Comparison of ENCODE assay signal across 22 cellular contexts in the genomic region with DNA sequence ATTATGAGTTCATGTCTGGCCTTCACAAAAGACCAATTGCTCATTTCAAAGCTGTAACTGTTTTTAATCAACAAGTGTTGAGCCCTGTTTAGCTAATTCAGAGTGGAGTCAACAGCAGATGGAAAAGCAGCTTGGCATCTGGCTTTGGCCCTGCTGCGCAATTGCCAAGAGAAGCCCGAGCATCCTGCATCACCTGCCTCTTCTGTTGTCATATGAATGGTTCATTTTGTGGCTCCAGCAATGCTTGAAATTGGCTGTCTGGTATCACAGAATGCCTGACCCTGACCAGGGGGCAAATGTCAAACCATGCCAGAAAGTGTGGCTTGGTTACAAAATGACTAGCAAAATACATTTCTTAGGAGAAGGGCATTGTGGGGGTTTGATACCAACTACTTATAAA.
"Had no signal": no experiment of that assay in that cellular context is flagged by ENCODE, and none has a peak within 500 bp of the region (broad histone marks: within the 10 kb centered on the region; RNA-seq: fewer than 3 reads in every experiment).

No MANE protein-coding gene starts in this region.

- DNase-seq: activated CD4-positive, alpha-beta T cell treated with anti-CD3 and anti-CD28 coated beads for 48 hours; activated CD4-positive, alpha-beta T cell treated with anti-CD3 and anti-CD28 coated beads, Interleukin-2, amount 50 U/mL, for 48 hours; activated CD8-positive, alpha-beta memory T cell treated with anti-CD3 and anti-CD28 coated beads for 24 hours; activated effector memory CD4-positive, alpha-beta T cell treated with anti-CD3 and anti-CD28 coated beads, Interleukin-2, amount 50 U/mL, for 16 hours; activated naive CD4-positive, alpha-beta T cell treated with anti-CD3 and anti-CD28 coated beads for 36 hours; activated naive CD8-positive, alpha-beta T cell treated with anti-CD3 and anti-CD28 coated beads for 36 hours; body of pancreas; head of caudate nucleus; hippocampal formation; immature natural killer cell; kidney; left colon; naive B cell; nephron progenitor cell; right lobe of liver; stimulated activated CD4-positive, alpha-beta T cell treated with anti-CD3 and anti-CD28 coated beads, Interleukin-2, amount 100 ng/mL, for 48 hours; stimulated activated naive CD4-positive, alpha-beta T cell treated with Interleukin-2 at 50 U/mL for 16 hours; testis; transverse colon; WERI-Rb-1 had no signal

- ATAC-seq: activated CD4-positive, CD25-positive, alpha-beta regulatory T cell treated with anti-CD3 and anti-CD28 coated beads, Interleukin-2, amount 50 U/mL, for 24 hours; body of pancreas; gastroesophageal sphincter; left colon; right lobe of liver had no signal
